ENCODE assay signal across 5 cellular contexts in genomic region chrX:46977046-46977445, GRCh38.
A peak's percentile ranks its signal among the peaks of the same experiment; 100 is the strongest.
DNase-seq lines count a peak whose midpoint lies in the region; ATAC-seq and TF ChIP-seq lines count a peak whose summit lies in the region.
"Not testable (repeated sequence)": the region's sequence is repeated elsewhere in the genome, so short reads cannot be mapped to it uniquely, and the experiment has no call there.

No MANE protein-coding gene starts in this region.

- peak overlapping the region; percentile 45; the same call in 1 of the 2 replicates for H3K27ac ChIP-seq in GM23338 (ENCODE audit: low read depth)

- not testable (repeated sequence) for H3K27me3 Mint-ChIP-seq in GM23338 (ENCODE audit: insufficient read depth, low read depth, poor library complexity); mesothelial cell of epicardium (ENCODE audit: low read depth); stimulated activated memory B cell treated with anti-CD40 and anti-IgM and Interleukin-4, amounts not matched to agents 10 μg/mL and 1 μg/mL and 100 μg/mL, for 72 hours

- H2AFZ ChIP-seq in GM23338: not testable (repeated sequence)

- not testable (repeated sequence) for H3K27ac Mint-ChIP-seq in GM23338
- H3K27ac Mint-ChIP-seq in mesothelial cell of epicardium: peak overlapping the region; percentile 30
- H3K27ac Mint-ChIP-seq in stimulated activated memory B cell treated with anti-CD40 and anti-IgM and Interleukin-4, amounts not matched to agents 10 μg/mL and 1 μg/mL and 100 μg/mL, for 72 hours: peak overlapping the region; percentile 64

- peaks cover 67% of the 10 kb centered on the region for H3K79me2 ChIP-seq in GM23338 (replicated peaks; ENCODE audit: insufficient read depth)

- H3K27me3 ChIP-seq in GM23338 (ENCODE audit: insufficient read depth): not testable (repeated sequence)

- not testable (repeated sequence) for ATAC-seq in GM23338; stimulated activated memory B cell treated with anti-CD40 and anti-IgM and Interleukin-4, amounts not matched to agents 10 μg/mL and 1 μg/mL and 100 μg/mL, for 72 hours

- not testable (repeated sequence) for H3K36me3 ChIP-seq in GM23338 (ENCODE audit: insufficient read depth)

- H3K4me1 ChIP-seq in GM23338 (ENCODE audit: insufficient read depth): peaks cover 29% of the 10 kb centered on the region

- not testable (repeated sequence) for H3K36me3 Mint-ChIP-seq in GM23338 (ENCODE audit: low read depth); mesothelial cell of epicardium; stimulated activated memory B cell treated with anti-CD40 and anti-IgM and Interleukin-4, amounts not matched to agents 10 μg/mL and 1 μg/mL and 100 μg/mL, for 72 hours

- H3K4me1 Mint-ChIP-seq in GM23338 (peaks cover 36% of the 10 kb centered on the region), mesothelial cell of epicardium (peaks cover 14% of the 10 kb centered on the region)
- peaks cover 29% of the 10 kb centered on the region for H3K4me1 Mint-ChIP-seq in stimulated activated memory B cell treated with anti-CD40 and anti-IgM and Interleukin-4, amounts not matched to agents 10 μg/mL and 1 μg/mL and 100 μg/mL, for 72 hours

- H3K4me3 Mint-ChIP-seq in GM23338; mesothelial cell of epicardium; stimulated activated memory B cell treated with anti-CD40 and anti-IgM and Interleukin-4, amounts not matched to agents 10 μg/mL and 1 μg/mL and 100 μg/mL, for 72 hours: not testable (repeated sequence)

- not testable (repeated sequence) for TF ChIP-seq CTCF in GM23338 (conservative IDR thresholded peaks at IDR 0.05; ENCODE audit: low read depth in 2 of 2); mesothelial cell of epicardium (IDR thresholded peaks at IDR 0.05; ENCODE audit: unreplicated experiment)

- not testable (repeated sequence) for H3F3A ChIP-seq in GM23338 (replicated peaks; ENCODE audit: low read depth)

- not testable (repeated sequence) for H3K9me2 ChIP-seq in GM23338 (ENCODE audit: insufficient read depth)

- not testable (repeated sequence) for H3K4me2 ChIP-seq in GM23338

- H3K9me3 Mint-ChIP-seq in GM23338; stimulated activated memory B cell treated with anti-CD40 and anti-IgM and Interleukin-4, amounts not matched to agents 10 μg/mL and 1 μg/mL and 100 μg/mL, for 72 hours: not testable (repeated sequence)
- H3K9me3 Mint-ChIP-seq in mesothelial cell of epicardium: peaks cover 27% of the 10 kb centered on the region

- H3K4me3 ChIP-seq in GM23338: not testable (repeated sequence)

- DNase-seq in GM23338 (ENCODE audit: low spot score); mesothelial cell of epicardium (ENCODE audit: low spot score in 2 of 2, unreplicated experiment in 2 of 2): not testable (repeated sequence)
- DNase-seq in left kidney (ENCODE audit: low read depth, low spot score) (peak; percentile 25), renal cortical epithelial cell (ENCODE audit: low read depth) (peak; percentile 70)

- not testable (repeated sequence) for H4K20me1 ChIP-seq in GM23338 (replicated peaks; ENCODE audit: insufficient read depth)
